ENCODE assay signal across 8 cellular contexts in genomic region chr19:57240311-57241090, GRCh38. TPM values are rescaled to one million over a fixed set of nuclear protein-coding genes. Genes with fewer than 3 reads are reported as not detected.
DNase-seq lines count a peak whose midpoint lies in the region; ATAC-seq, FAIRE-seq and TF ChIP-seq lines count a peak whose summit lies in the region.

Gene ZNF805 (plus strand): TSS chr19:57240632. CDS start chr19:57240892, 260 bp downstream.

- no peaks in the 10 kb centered on the region for H3K27me3 ChIP-seq in small intestine (ENCODE audit: control insufficient read depth in 2 of 2, insufficient read depth in 2 of 2, low read length in 2 of 2)

- H3K4me1 ChIP-seq in small intestine (ENCODE audit: control insufficient read depth in 2 of 2, insufficient read depth in 1 of 2, low read depth in 1 of 2, low read length in 1 of 2), result peaks cover 0 to 6% of the 10 kb centered on the region in 2 donors

- H3K4me1 Mint-ChIP-seq in WTC11, result peaks cover 11% of the 10 kb centered on the region

- H3K36me3 ChIP-seq in small intestine (ENCODE audit: control insufficient read depth in 2 of 2, insufficient read depth in 2 of 2, low read length in 2 of 2), result peaks cover 0 to 9% of the 10 kb centered on the region in 2 donors

- peak within 1 kb of the TSS; percentile 92 for H3K27ac Mint-ChIP-seq in WTC11

- H3K4me3 ChIP-seq in cardiac fibroblast (replicated peaks in 1 of 2; ENCODE audit: low read depth in 2 of 2, low read length in 2 of 2) (peak within 1 kb of the TSS; percentile 83 to 92), small intestine (ENCODE audit: low read depth in 1 of 2, low read length in 2 of 2) (peak within 1 kb of the TSS; percentile 85)

- ATAC-seq in GM18909 (IDR thresholded peaks at IDR 0.05; ENCODE audit: poor library complexity, unreplicated experiment), result peak; percentile 95
- peak; percentile 95 for ATAC-seq in HG03159 (IDR thresholded peaks at IDR 0.05; ENCODE audit: unreplicated experiment)
- ATAC-seq in WTC11, result peak; percentile 96

- H3K27ac ChIP-seq in small intestine (ENCODE audit: low read depth in 1 of 2, low read length in 1 of 2), result peak within 1 kb of the TSS; percentile 87 to 95

- POLR2A ChIA-PET in WTC11 (lab: Charles Lee), result no interaction called here

- no peaks in the 10 kb centered on the region for H3K9me3 Mint-ChIP-seq in WTC11

- no peaks in the 10 kb centered on the region for H3K27me3 Mint-ChIP-seq in WTC11 (ENCODE audit: low read depth)

- FAIRE-seq in small intestine (lab: Jason Lieb, UNC), result no peak

- 0 to 1% (median 1%) methylated on average over 58 to 61 of the region's 61 CpGs for WGBS in small intestine, 3 donors

- H3K9me3 ChIP-seq in small intestine (ENCODE audit: control insufficient read depth, low read depth), result no peaks in the 10 kb centered on the region

- no peak for TF ChIP-seq CTCF in WTC11 (IDR thresholded peaks at IDR 0.05)
- TF ChIP-seq CTCF in cardiac fibroblast (IDR thresholded peaks at IDR 0.05; ENCODE audit: low read depth, low read length), result peak; percentile 18

- H3K36me3 Mint-ChIP-seq in WTC11, result peaks cover 13% of the 10 kb centered on the region

- DNase-seq in AG08396 (ENCODE audit: low spot score) (peak; percentile 97), NCI-H2227 treated with DMSO at 0.1 percent for 48 hours (lab: John Stamatoyannopoulos, UW) (peak; percentile 99), WTC11 (ENCODE audit: low spot score) (peak; percentile 97), cardiac fibroblast (ENCODE audit: low read depth in 2 of 2) (peak; percentile 93), iPS-NIHi7 (ENCODE audit: extremely low spot score) (peak; percentile 98), small intestine (peak; percentile 95)

- peak within 1 kb of the TSS; percentile 97 for H3K4me3 Mint-ChIP-seq in WTC11

- CTCF ChIA-PET in WTC11 (lab: Charles Lee), result interaction anchor here (1.0 kb wide), 1 partner anchor 166 kb away, joined by 3 read pairs; no protein-coding TSS in a partner anchor

TF ChIP-seq in WTC11, 78 proteins besides CTCF, POLR2A, EP300 and RAD21 (continues in another document):
- TF ChIP-seq NFE2L1 (CRISPR knock-in tag; IDR thresholded peaks at IDR 0.05), result no peak
- TF ChIP-seq MYBL2 (CRISPR knock-in tag; IDR thresholded peaks at IDR 0.05), result 0 out of 2 replicates have a peak, but pooled peaks have one; percentile 39
- peak; percentile 74 for TF ChIP-seq NFYB (CRISPR knock-in tag; conservative IDR thresholded peaks at IDR 0.05; ENCODE audit: low read depth)
- TF ChIP-seq JAZF1 (CRISPR knock-in tag; IDR thresholded peaks at IDR 0.05), result no peak
- TF ChIP-seq CDX4 (CRISPR knock-in tag; IDR thresholded peaks at IDR 0.05; ENCODE audit: borderline replicate concordance), result no peak
- TF ChIP-seq GABPB1 (CRISPR knock-in tag; IDR thresholded peaks at IDR 0.05), result peak; percentile 81
- 0 out of 2 replicates have a peak, but pooled peaks have one; percentile 73 for TF ChIP-seq SMAD3 (CRISPR knock-in tag; IDR thresholded peaks at IDR 0.05; ENCODE audit: borderline replicate concordance)
- TF ChIP-seq ZNF232 (CRISPR knock-in tag; IDR thresholded peaks at IDR 0.05), result peak; percentile 39; the same call in 1 of the 2 replicates
- TF ChIP-seq MAX (CRISPR knock-in tag; IDR thresholded peaks at IDR 0.05), result peak; percentile 42; the same call in 1 of the 2 replicates
- no peak for TF ChIP-seq GRHL2 (CRISPR knock-in tag; IDR thresholded peaks at IDR 0.05; ENCODE audit: insufficient replicate concordance, severe bottlenecking)
- TF ChIP-seq CREM (CRISPR knock-in tag; IDR thresholded peaks at IDR 0.05), result peak; percentile 98
- no peak for TF ChIP-seq PRDM15 (CRISPR knock-in tag; IDR thresholded peaks at IDR 0.05)
- peak; percentile 75; the same call in 1 of the 2 replicates for TF ChIP-seq ESRRA (CRISPR knock-in tag; IDR thresholded peaks at IDR 0.05; ENCODE audit: borderline replicate concordance)
- TF ChIP-seq ZNF281 (CRISPR knock-in tag; IDR thresholded peaks at IDR 0.05), result peak; percentile 45; the same call in 1 of the 2 replicates
- TF ChIP-seq FOXP1 (CRISPR knock-in tag; IDR thresholded peaks at IDR 0.05; ENCODE audit: borderline replicate concordance), result peak; percentile 30; the same call in 1 of the 2 replicates
- TF ChIP-seq USF2 (CRISPR knock-in tag; IDR thresholded peaks at IDR 0.05), result 0 out of 2 replicates have a peak, but pooled peaks have one; percentile 11
- TF ChIP-seq SP1 (CRISPR knock-in tag; conservative IDR thresholded peaks at IDR 0.05), result peak; percentile 78
- 0 out of 2 replicates have a peak, but pooled peaks have one; percentile 27 for TF ChIP-seq CREB1 (CRISPR knock-in tag; IDR thresholded peaks at IDR 0.05)
- peak; percentile 31; the same call in 1 of the 2 replicates for TF ChIP-seq TEAD1 (CRISPR knock-in tag; IDR thresholded peaks at IDR 0.05)
- TF ChIP-seq NR2C2 (CRISPR knock-in tag; IDR thresholded peaks at IDR 0.05), result no peak
- peak; percentile 33; the same call in 1 of the 2 replicates for TF ChIP-seq ATF1 (CRISPR knock-in tag; IDR thresholded peaks at IDR 0.05)
- TF ChIP-seq FOXK1 (CRISPR knock-in tag; IDR thresholded peaks at IDR 0.05), result peak; percentile 72; the same call in 1 of the 2 replicates

RNA-seq across cellular contexts. Expression of gene ZNF805, which starts in this region (rescaled TPM):
- 16.1 to 18.2 TPM (median 17.9 TPM) in 3 replicates for total RNA-seq in WTC11 (2021)
- polyA plus RNA-seq in small intestine, result 1 to 10 TPM in 2 of 3 donors, under 1 TPM in 1; 0.54 to 1.5 (median 1.1) TPM

Comparison
In these comparisons a context has a peak if more than half of its experiments do, and no peak if none do; other contexts are left out.
1. Peak in every context shown above with its lines: DNase-seq, ATAC-seq, H3K4me3 ChIP-seq and H3K27ac ChIP-seq.